1 cellular context compared by ENCODE assay signal in the genomic region with DNA sequence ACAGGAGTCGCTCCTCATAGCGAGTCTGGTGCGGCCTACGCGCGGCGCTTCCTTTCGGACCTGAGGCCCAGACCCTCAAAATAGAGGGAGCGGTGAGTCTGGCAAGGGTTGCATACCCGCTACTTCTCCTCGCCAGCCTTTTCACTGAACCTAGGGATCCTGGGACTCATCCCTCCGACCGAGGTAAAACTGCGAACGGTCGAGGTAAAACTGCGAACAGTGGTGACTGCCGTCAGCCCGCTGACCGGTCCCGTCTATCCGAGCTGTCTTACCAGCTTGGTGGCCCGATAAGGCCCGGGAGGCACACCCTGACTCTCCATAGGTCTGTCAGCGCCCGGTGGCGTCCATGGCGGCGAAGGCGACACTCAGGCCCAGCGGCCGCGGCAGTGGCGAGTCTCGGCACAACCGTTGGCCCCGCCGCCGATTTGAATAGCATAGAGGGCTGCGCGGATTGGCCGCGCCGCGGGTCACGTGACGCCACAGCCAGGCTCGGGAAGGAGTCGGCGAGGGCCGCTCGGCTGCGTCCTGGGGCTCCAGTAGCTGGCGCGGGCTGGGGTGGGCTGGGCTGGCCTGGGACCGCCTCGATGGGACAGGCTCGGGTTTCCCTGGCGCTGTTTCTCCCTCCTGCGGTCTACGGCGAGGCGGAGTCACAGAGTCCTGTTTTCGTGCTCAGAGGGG.
A peak's percentile ranks its signal among the peaks of the same experiment; 100 is the strongest.
TF ChIP-seq lines count a peak whose summit lies in the region.

A gene with protein sequence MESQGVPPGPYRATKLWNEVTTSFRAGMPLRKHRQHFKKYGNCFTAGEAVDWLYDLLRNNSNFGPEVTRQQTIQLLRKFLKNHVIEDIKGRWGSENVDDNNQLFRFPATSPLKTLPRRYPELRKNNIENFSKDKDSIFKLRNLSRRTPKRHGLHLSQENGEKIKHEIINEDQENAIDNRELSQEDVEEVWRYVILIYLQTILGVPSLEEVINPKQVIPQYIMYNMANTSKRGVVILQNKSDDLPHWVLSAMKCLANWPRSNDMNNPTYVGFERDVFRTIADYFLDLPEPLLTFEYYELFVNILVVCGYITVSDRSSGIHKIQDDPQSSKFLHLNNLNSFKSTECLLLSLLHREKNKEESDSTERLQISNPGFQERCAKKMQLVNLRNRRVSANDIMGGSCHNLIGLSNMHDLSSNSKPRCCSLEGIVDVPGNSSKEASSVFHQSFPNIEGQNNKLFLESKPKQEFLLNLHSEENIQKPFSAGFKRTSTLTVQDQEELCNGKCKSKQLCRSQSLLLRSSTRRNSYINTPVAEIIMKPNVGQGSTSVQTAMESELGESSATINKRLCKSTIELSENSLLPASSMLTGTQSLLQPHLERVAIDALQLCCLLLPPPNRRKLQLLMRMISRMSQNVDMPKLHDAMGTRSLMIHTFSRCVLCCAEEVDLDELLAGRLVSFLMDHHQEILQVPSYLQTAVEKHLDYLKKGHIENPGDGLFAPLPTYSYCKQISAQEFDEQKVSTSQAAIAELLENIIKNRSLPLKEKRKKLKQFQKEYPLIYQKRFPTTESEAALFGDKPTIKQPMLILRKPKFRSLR (minus strand): TSS at position 403 of the 678 bp plus-strand sequence. CDS start 83 bp downstream, at position 320.

TF ChIP-seq in A549, 52 proteins besides CTCF, POLR2A, EP300 and RAD21 (continued from another document):
- TF ChIP-seq, protein P1, sequence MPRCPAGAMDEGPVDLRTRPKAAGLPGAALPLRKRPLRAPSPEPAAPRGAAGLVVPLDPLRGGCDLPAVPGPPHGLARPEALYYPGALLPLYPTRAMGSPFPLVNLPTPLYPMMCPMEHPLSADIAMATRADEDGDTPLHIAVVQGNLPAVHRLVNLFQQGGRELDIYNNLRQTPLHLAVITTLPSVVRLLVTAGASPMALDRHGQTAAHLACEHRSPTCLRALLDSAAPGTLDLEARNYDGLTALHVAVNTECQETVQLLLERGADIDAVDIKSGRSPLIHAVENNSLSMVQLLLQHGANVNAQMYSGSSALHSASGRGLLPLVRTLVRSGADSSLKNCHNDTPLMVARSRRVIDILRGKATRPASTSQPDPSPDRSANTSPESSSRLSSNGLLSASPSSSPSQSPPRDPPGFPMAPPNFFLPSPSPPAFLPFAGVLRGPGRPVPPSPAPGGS (IDR thresholded peaks at IDR 0.05) = 0 out of 3 replicates have a peak, but pooled peaks have one; percentile 22
- TF ChIP-seq, protein P2, sequence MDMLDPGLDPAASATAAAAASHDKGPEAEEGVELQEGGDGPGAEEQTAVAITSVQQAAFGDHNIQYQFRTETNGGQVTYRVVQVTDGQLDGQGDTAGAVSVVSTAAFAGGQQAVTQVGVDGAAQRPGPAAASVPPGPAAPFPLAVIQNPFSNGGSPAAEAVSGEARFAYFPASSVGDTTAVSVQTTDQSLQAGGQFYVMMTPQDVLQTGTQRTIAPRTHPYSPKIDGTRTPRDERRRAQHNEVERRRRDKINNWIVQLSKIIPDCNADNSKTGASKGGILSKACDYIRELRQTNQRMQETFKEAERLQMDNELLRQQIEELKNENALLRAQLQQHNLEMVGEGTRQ (IDR thresholded peaks at IDR 0.05) = peak; percentile 95
